Comparison of ENCODE assay signal across 8 cellular contexts in genomic region chr2:195533771-195534642, GRCh38.
DNase-seq lines count a peak whose midpoint lies in the region; ATAC-seq and TF ChIP-seq lines count a peak whose summit lies in the region.

No MANE protein-coding gene starts in this region.

- peak overlapping the region; percentile 100 for H3K27ac Mint-ChIP-seq in activated CD4-positive, alpha-beta T cell treated with anti-CD3 and anti-CD28 coated beads for 36 hours
- H3K27ac Mint-ChIP-seq in natural killer cell: peak overlapping the region; percentile 63 to 91
- H3K27ac Mint-ChIP-seq in stimulated activated naive CD8-positive, alpha-beta T cell treated with anti-CD3 and anti-CD28 coated beads, Interleukin-15, Interleukin-2, amounts not matched to agents 100 ng/mL and 50 ng/mL, for 24 hours: peak overlapping the region; percentile 97

- H3K9me3 Mint-ChIP-seq in activated CD4-positive, alpha-beta T cell treated with anti-CD3 and anti-CD28 coated beads for 36 hours (ENCODE audit: low read depth): peaks cover 5% of the 10 kb centered on the region
- H3K9me3 Mint-ChIP-seq in natural killer cell: no peaks in the 10 kb centered on the region
- H3K9me3 Mint-ChIP-seq in stimulated activated naive CD8-positive, alpha-beta T cell treated with anti-CD3 and anti-CD28 coated beads, Interleukin-15, Interleukin-2, amounts not matched to agents 100 ng/mL and 50 ng/mL, for 24 hours: peaks cover 5% of the 10 kb centered on the region

- DNase-seq in HK-2 (ENCODE audit: unreplicated experiment) (peak; percentile 63), natural killer cell (peak; percentile 21), cerebellar cortex (ENCODE audit: low spot score) (no peak), NCI-H345 treated with DMSO at 0.1 percent for 48 hours (lab: John Stamatoyannopoulos, UW; ENCODE audit: unreplicated experiment) (no peak)
- DNase-seq in activated CD4-positive, alpha-beta T cell treated with anti-CD3 and anti-CD28 coated beads for 36 hours: peak; percentile 86

- H3K27ac ChIP-seq in cingulate gyrus (ENCODE audit: low read depth, low read length): peak overlapping the region; percentile 66

- peaks cover 5% of the 10 kb centered on the region for H3K36me3 Mint-ChIP-seq in activated CD4-positive, alpha-beta T cell treated with anti-CD3 and anti-CD28 coated beads for 36 hours (ENCODE audit: low read depth)
- peaks cover 9% of the 10 kb centered on the region for H3K36me3 Mint-ChIP-seq in natural killer cell
- H3K36me3 Mint-ChIP-seq in stimulated activated naive CD8-positive, alpha-beta T cell treated with anti-CD3 and anti-CD28 coated beads, Interleukin-15, Interleukin-2, amounts not matched to agents 100 ng/mL and 50 ng/mL, for 24 hours (ENCODE audit: low read depth): peaks cover 3% of the 10 kb centered on the region

- H3K4me1 Mint-ChIP-seq in activated CD4-positive, alpha-beta T cell treated with anti-CD3 and anti-CD28 coated beads for 36 hours: peaks cover 82% of the 10 kb centered on the region
- H3K4me1 Mint-ChIP-seq in natural killer cell: peaks cover 80 to 88% of the 10 kb centered on the region in 2 donors
- H3K4me1 Mint-ChIP-seq in stimulated activated naive CD8-positive, alpha-beta T cell treated with anti-CD3 and anti-CD28 coated beads, Interleukin-15, Interleukin-2, amounts not matched to agents 100 ng/mL and 50 ng/mL, for 24 hours (ENCODE audit: low read depth): peaks cover 83% of the 10 kb centered on the region

- H3K27me3 Mint-ChIP-seq in activated CD4-positive, alpha-beta T cell treated with anti-CD3 and anti-CD28 coated beads for 36 hours: no peaks in the 10 kb centered on the region
- peaks cover 7 to 19% of the 10 kb centered on the region in 2 donors for H3K27me3 Mint-ChIP-seq in natural killer cell (ENCODE audit: low read depth in 2 of 2)
- H3K27me3 Mint-ChIP-seq in stimulated activated naive CD8-positive, alpha-beta T cell treated with anti-CD3 and anti-CD28 coated beads, Interleukin-15, Interleukin-2, amounts not matched to agents 100 ng/mL and 50 ng/mL, for 24 hours: no peaks in the 10 kb centered on the region

- CTCF ChIA-PET in activated CD4-positive, alpha-beta T cell treated with anti-CD3 and anti-CD28 coated beads for 36 hours (lab: Charles Lee): interaction anchor here (0.9 to 4.3 kb wide), 12 partner anchors 11 to 544 kb away, joined by 3 to 33 read pairs (median 4); no protein-coding TSS in a partner anchor

- intact Hi-C loops in activated CD4-positive, alpha-beta T cell treated with anti-CD3 and anti-CD28 coated beads for 36 hours (cut with DNase I, micrococcal nuclease): loop anchor here (1.0 to 10.0 kb wide), 7 partner anchors 25 to 641 kb away; partner anchors contain the start of genes STK17B (in 2 of the 2) and SLC39A10 (in 1 of the 2)
- intact Hi-C loops in natural killer cell (cut with micrococcal nuclease): loop anchor here (2.0 to 10.0 kb wide), 3 partner anchors 31 to 631 kb away; partner anchors contain the start of gene DNAH7

- ATAC-seq in GM18907 (IDR thresholded peaks at IDR 0.05; ENCODE audit: unreplicated experiment) (peak; percentile 35), natural killer cell (peak; percentile 34 to 50 (median 39))
- peak; percentile 75 for ATAC-seq in activated CD4-positive, alpha-beta T cell treated with anti-CD3 and anti-CD28 coated beads for 36 hours

- no peak for TF ChIP-seq CTCF in natural killer cell (IDR thresholded peaks at IDR 0.05)

- POLR2A ChIA-PET in activated CD4-positive, alpha-beta T cell treated with anti-CD3 and anti-CD28 coated beads for 36 hours (lab: Charles Lee): interaction anchor here (0.6 to 5.2 kb wide), 9 partner anchors 9 to 126 kb away, joined by 3 to 44 read pairs (median 5); partner anchors contain the start of gene SLC39A10

- H3K4me3 Mint-ChIP-seq in activated CD4-positive, alpha-beta T cell treated with anti-CD3 and anti-CD28 coated beads for 36 hours: peak overlapping the region; percentile 78
- H3K4me3 Mint-ChIP-seq in natural killer cell: peak overlapping the region; percentile 89
- peak overlapping the region; percentile 84 for H3K4me3 Mint-ChIP-seq in stimulated activated naive CD8-positive, alpha-beta T cell treated with anti-CD3 and anti-CD28 coated beads, Interleukin-15, Interleukin-2, amounts not matched to agents 100 ng/mL and 50 ng/mL, for 24 hours

Comparison
In these comparisons a context has a peak if more than half of its experiments do, and no peak if none do; other contexts are left out.
1. DNase-seq: peak in HK-2 (single experiment), activated CD4-positive, alpha-beta T cell treated with anti-CD3 and anti-CD28 coated beads for 36 hours (single experiment) and natural killer cell (single experiment); none in cerebellar cortex (single experiment) and NCI-H345 treated with DMSO at 0.1 percent for 48 hours (single experiment).
2. Peak in every context shown above with its lines, with median percentiles within 50 percentile points of each other: ATAC-seq, H3K27ac Mint-ChIP-seq and H3K4me3 Mint-ChIP-seq.